22 cellular contexts compared by ENCODE assay signal in genomic region chrX:68897546-68897945, GRCh38.
"Had no signal": no experiment of that assay in that cellular context is flagged by ENCODE, and none has a peak within 500 bp of the region (broad histone marks: within the 10 kb centered on the region; RNA-seq: fewer than 3 reads in every experiment).

No MANE protein-coding gene starts in this region.

- H3K36me3 Mint-ChIP-seq: naive B cell had no signal

- H3K27me3 Mint-ChIP-seq: stimulated activated naive CD8-positive, alpha-beta T cell treated with anti-CD3 and anti-CD28 coated beads, Interleukin-15, amount 100 ng/mL, for 72 hours had no signal

- H3K27ac Mint-ChIP-seq: stimulated activated naive CD8-positive, alpha-beta T cell treated with anti-CD3 and anti-CD28 coated beads, Interleukin-15, amount 100 ng/mL, for 72 hours had no signal

- H3K36me3 ChIP-seq: esophagus muscularis mucosa, lower lobe of right lung, ovary, right lobe of liver, thyroid gland, vagina had no signal

- ATAC-seq: left colon; left ventricle myocardium superior; lower lobe of right lung; right lobe of liver; stimulated activated naive CD8-positive, alpha-beta T cell treated with anti-CD3 and anti-CD28 coated beads, Interleukin-15, amount 100 ng/mL, for 72 hours had no signal

- H3K4me3 Mint-ChIP-seq: stimulated activated naive CD8-positive, alpha-beta T cell treated with anti-CD3 and anti-CD28 coated beads, Interleukin-15, amount 100 ng/mL, for 72 hours had no signal

- DNase-seq: dermis blood vessel endothelial cell; effector memory CD4-positive, alpha-beta T cell; left colon; left ventricle myocardium superior; lower lobe of right lung; naive B cell; occipital lobe; ovary; retina; right lobe of liver; small intestine; stimulated activated CD4-positive, alpha-beta T cell treated with anti-CD3 and anti-CD28 coated beads, Interleukin-12 subunit alpha, Interleukin-12 subunit beta, amount 100 ng/mL, for 4 hours; stimulated activated CD4-positive, alpha-beta T cell treated with anti-CD3 and anti-CD28 coated beads, Interleukin-1b, Interleukin-23, amount 100 ng/mL, for 48 hours; stimulated activated CD4-positive, alpha-beta T cell treated with anti-CD3 and anti-CD28 coated beads, Interleukin-4, amount 100 ng/mL, for 1 hour; stimulated activated CD8-positive, alpha-beta memory T cell treated with anti-CD3 and anti-CD28 coated beads, Interleukin-4, amount 100 ng/mL, for 48 hours; stimulated activated naive CD4-positive, alpha-beta T cell; stimulated activated naive CD8-positive, alpha-beta T cell treated with anti-CD3 and anti-CD28 coated beads, Interleukin-15, amount 100 ng/mL, for 72 hours; thyroid gland; trophoblast cell had no signal

- H3K27ac ChIP-seq: coronary artery, esophagus muscularis mucosa, lower lobe of right lung, ovary, right lobe of liver, thyroid gland, vagina had no signal

- H3K9me3 ChIP-seq: esophagus muscularis mucosa, lower lobe of right lung, ovary, right lobe of liver, thyroid gland, vagina had no signal

- H3K4me3 ChIP-seq: coronary artery, esophagus muscularis mucosa, lower lobe of right lung, ovary, right lobe of liver, thyroid gland, vagina had no signal

- H3K9me3 Mint-ChIP-seq: stimulated activated naive CD8-positive, alpha-beta T cell treated with anti-CD3 and anti-CD28 coated beads, Interleukin-15, amount 100 ng/mL, for 72 hours had no signal

- H3K27me3 ChIP-seq: esophagus muscularis mucosa, ovary, right lobe of liver, thyroid gland, vagina had no signal
